Comparison of ENCODE assay signal across 8 cellular contexts in the genomic region with DNA sequence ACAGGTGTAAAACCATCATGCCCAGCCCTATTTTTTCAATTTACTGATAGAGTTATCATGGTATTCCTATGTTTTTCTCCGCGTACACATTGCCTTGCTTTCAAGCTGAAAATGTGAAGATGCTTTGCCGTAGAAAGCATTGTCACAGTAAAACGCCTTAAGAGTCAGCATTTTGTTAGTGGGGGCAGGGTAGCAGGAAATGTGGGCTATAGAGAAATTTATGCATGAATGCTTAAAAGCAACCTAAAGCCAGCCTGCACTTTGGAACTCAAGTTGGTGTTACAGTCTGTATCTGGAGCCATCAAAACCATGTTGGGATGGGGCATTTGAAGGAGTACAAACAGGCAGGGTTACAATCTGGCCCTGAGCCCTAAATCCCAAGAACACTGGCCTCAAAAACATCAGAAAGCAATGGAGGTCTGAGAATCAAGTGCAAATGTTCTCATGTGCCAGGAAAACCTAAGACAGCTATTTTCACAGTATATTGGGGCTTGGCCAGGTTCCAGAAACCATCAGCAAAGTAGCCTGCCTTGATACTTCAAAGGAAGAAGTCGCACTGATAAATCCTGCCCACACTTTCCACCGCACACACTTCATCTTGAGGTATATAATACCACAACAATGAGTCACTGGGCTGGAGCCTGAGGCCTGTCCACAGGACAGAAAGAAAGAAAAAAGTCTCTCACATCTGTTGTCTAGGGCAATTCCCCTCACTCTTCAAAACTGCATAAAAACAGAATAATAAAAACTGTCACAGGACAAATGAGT.
A peak's percentile ranks its signal among the peaks of the same experiment; 100 is the strongest.
DNase-seq lines count a peak whose midpoint lies in the region; ATAC-seq lines count a peak whose summit lies in the region.

No MANE protein-coding gene starts in this region.

- no peak overlapping the region for H3K4me3 Mint-ChIP-seq in activated T-helper 1 cell treated with anti-CD3 and anti-CD28 coated beads, Interleukin-12 subunit alpha, Interleukin-12 subunit beta, Interleukin-2, Interleukin-4 antibody, amounts not matched to agents 30 ng/mL and 10 ng/mL and 1 ng/mL, durations not matched to agents 14 hours and 24 hours and 36 hours
- H3K4me3 Mint-ChIP-seq in activated T-helper 17 cell treated with anti-CD3 and anti-CD28 coated beads, Interleukin-2, amount 50 U/mL, for 72 hours, result peak overlapping the region; percentile 9
- no peak overlapping the region for H3K4me3 Mint-ChIP-seq in stimulated activated effector memory CD8-positive, alpha-beta T cell treated with anti-CD3 and anti-CD28 coated beads, Interleukin-12 subunit alpha, Interleukin-12 subunit beta, amount 100 ng/mL, for 72 hours

- peak; percentile 92 for ATAC-seq in HG02938 (IDR thresholded peaks at IDR 0.05; ENCODE audit: unreplicated experiment)
- peak; percentile 96 for ATAC-seq in activated T-helper 17 cell treated with anti-CD3 and anti-CD28 coated beads, Interleukin-2, amount 50 U/mL, for 72 hours (replicated peaks)
- peak; percentile 96 for ATAC-seq in stimulated activated effector memory CD8-positive, alpha-beta T cell treated with anti-CD3 and anti-CD28 coated beads, Interleukin-12 subunit alpha, Interleukin-12 subunit beta, amount 100 ng/mL, for 72 hours

- peaks cover 10% of the 10 kb centered on the region for H3K4me1 Mint-ChIP-seq in activated T-helper 1 cell treated with anti-CD3 and anti-CD28 coated beads, Interleukin-12 subunit alpha, Interleukin-12 subunit beta, Interleukin-2, Interleukin-4 antibody, amounts not matched to agents 30 ng/mL and 10 ng/mL and 1 ng/mL, durations not matched to agents 14 hours and 24 hours and 36 hours (ENCODE audit: low read depth)
- H3K4me1 Mint-ChIP-seq in activated T-helper 17 cell treated with anti-CD3 and anti-CD28 coated beads, Interleukin-2, amount 50 U/mL, for 72 hours, result peaks cover 8% of the 10 kb centered on the region
- H3K4me1 Mint-ChIP-seq in stimulated activated effector memory CD8-positive, alpha-beta T cell treated with anti-CD3 and anti-CD28 coated beads, Interleukin-12 subunit alpha, Interleukin-12 subunit beta, amount 100 ng/mL, for 72 hours, result peaks cover 21% of the 10 kb centered on the region

- no peaks in the 10 kb centered on the region for H3K36me3 Mint-ChIP-seq in activated T-helper 1 cell treated with anti-CD3 and anti-CD28 coated beads, Interleukin-12 subunit alpha, Interleukin-12 subunit beta, Interleukin-2, Interleukin-4 antibody, amounts not matched to agents 30 ng/mL and 10 ng/mL and 1 ng/mL, durations not matched to agents 14 hours and 24 hours and 36 hours (ENCODE audit: low read depth)
- H3K36me3 Mint-ChIP-seq in activated T-helper 17 cell treated with anti-CD3 and anti-CD28 coated beads, Interleukin-2, amount 50 U/mL, for 72 hours (ENCODE audit: low read depth), result no peaks in the 10 kb centered on the region
- no peaks in the 10 kb centered on the region for H3K36me3 Mint-ChIP-seq in stimulated activated effector memory CD8-positive, alpha-beta T cell treated with anti-CD3 and anti-CD28 coated beads, Interleukin-12 subunit alpha, Interleukin-12 subunit beta, amount 100 ng/mL, for 72 hours

- H3K27ac Mint-ChIP-seq in activated T-helper 1 cell treated with anti-CD3 and anti-CD28 coated beads, Interleukin-12 subunit alpha, Interleukin-12 subunit beta, Interleukin-2, Interleukin-4 antibody, amounts not matched to agents 30 ng/mL and 10 ng/mL and 1 ng/mL, durations not matched to agents 14 hours and 24 hours and 36 hours, result no peak overlapping the region
- peak overlapping the region; percentile 57 for H3K27ac Mint-ChIP-seq in activated T-helper 17 cell treated with anti-CD3 and anti-CD28 coated beads, Interleukin-2, amount 50 U/mL, for 72 hours
- no peak overlapping the region for H3K27ac Mint-ChIP-seq in stimulated activated effector memory CD8-positive, alpha-beta T cell treated with anti-CD3 and anti-CD28 coated beads, Interleukin-12 subunit alpha, Interleukin-12 subunit beta, amount 100 ng/mL, for 72 hours

- no peaks in the 10 kb centered on the region for H3K9me3 Mint-ChIP-seq in activated T-helper 1 cell treated with anti-CD3 and anti-CD28 coated beads, Interleukin-12 subunit alpha, Interleukin-12 subunit beta, Interleukin-2, Interleukin-4 antibody, amounts not matched to agents 30 ng/mL and 10 ng/mL and 1 ng/mL, durations not matched to agents 14 hours and 24 hours and 36 hours
- no peaks in the 10 kb centered on the region for H3K9me3 Mint-ChIP-seq in activated T-helper 17 cell treated with anti-CD3 and anti-CD28 coated beads, Interleukin-2, amount 50 U/mL, for 72 hours
- H3K9me3 Mint-ChIP-seq in stimulated activated effector memory CD8-positive, alpha-beta T cell treated with anti-CD3 and anti-CD28 coated beads, Interleukin-12 subunit alpha, Interleukin-12 subunit beta, amount 100 ng/mL, for 72 hours, result no peaks in the 10 kb centered on the region

- H3K27me3 Mint-ChIP-seq in activated T-helper 1 cell treated with anti-CD3 and anti-CD28 coated beads, Interleukin-12 subunit alpha, Interleukin-12 subunit beta, Interleukin-2, Interleukin-4 antibody, amounts not matched to agents 30 ng/mL and 10 ng/mL and 1 ng/mL, durations not matched to agents 14 hours and 24 hours and 36 hours (ENCODE audit: insufficient read depth), result peaks cover 3% of the 10 kb centered on the region
- peaks cover 12% of the 10 kb centered on the region for H3K27me3 Mint-ChIP-seq in activated T-helper 17 cell treated with anti-CD3 and anti-CD28 coated beads, Interleukin-2, amount 50 U/mL, for 72 hours

- DNase-seq in activated T-helper 1 cell treated with Interleukin-2 at 50 U/mL for 16 hours (ENCODE audit: low read depth), result peak; percentile 2
- DNase-seq in activated T-helper 1 cell treated with anti-CD3 and anti-CD28 coated beads, Interleukin-12 subunit alpha, Interleukin-12 subunit beta, Interleukin-2, Interleukin-4 antibody, amounts not matched to agents 30 ng/mL and 10 ng/mL and 1 ng/mL, durations not matched to agents 14 hours and 24 hours and 36 hours (ENCODE audit: low spot score), result no peak
- peak; percentile 77 for DNase-seq in NOMO-1 treated with dmso at 0.1 percent for 144 hours (lab: John Stamatoyannopoulos, UW; ENCODE audit: unreplicated experiment)
- peak; percentile 94 for DNase-seq in kidney glomerular epithelial cell (lab: John Stamatoyannopoulos, UW)
- peak; percentile 36 to 81 for DNase-seq in stimulated activated effector memory CD8-positive, alpha-beta T cell treated with anti-CD3 and anti-CD28 coated beads, Interleukin-12 subunit alpha, Interleukin-12 subunit beta, amount 100 ng/mL, for 72 hours (ENCODE audit: low spot score in 2 of 2)
- DNase-seq in hippocampal formation (lab: John Stamatoyannopoulos, UW), result no peak

- intact Hi-C loops in activated T-helper 1 cell treated with anti-CD3 and anti-CD28 coated beads, Interleukin-12 subunit alpha, Interleukin-12 subunit beta, Interleukin-2, Interleukin-4 antibody, amounts not matched to agents 30 ng/mL and 10 ng/mL and 1 ng/mL, durations not matched to agents 14 hours and 24 hours and 36 hours (cut with micrococcal nuclease), result no loop called here

Comparison
In these comparisons a context has a peak if more than half of its experiments do, and no peak if none do; other contexts are left out.
1. DNase-seq: peak in activated T-helper 1 cell treated with Interleukin-2 at 50 U/mL for 16 hours (single experiment), NOMO-1 treated with dmso at 0.1 percent for 144 hours (single experiment), kidney glomerular epithelial cell (single experiment) and stimulated activated effector memory CD8-positive, alpha-beta T cell treated with anti-CD3 and anti-CD28 coated beads, Interleukin-12 subunit alpha, Interleukin-12 subunit beta, amount 100 ng/mL, for 72 hours (2 of 2); none in activated T-helper 1 cell treated with anti-CD3 and anti-CD28 coated beads, Interleukin-12 subunit alpha, Interleukin-12 subunit beta, Interleukin-2, Interleukin-4 antibody, amounts not matched to agents 30 ng/mL and 10 ng/mL and 1 ng/mL, durations not matched to agents 14 hours and 24 hours and 36 hours (single experiment) and hippocampal formation (0 of 2).
2. Peak in every context shown above with its lines, with median percentiles within 50 percentile points of each other: ATAC-seq.